In the genomic region with DNA sequence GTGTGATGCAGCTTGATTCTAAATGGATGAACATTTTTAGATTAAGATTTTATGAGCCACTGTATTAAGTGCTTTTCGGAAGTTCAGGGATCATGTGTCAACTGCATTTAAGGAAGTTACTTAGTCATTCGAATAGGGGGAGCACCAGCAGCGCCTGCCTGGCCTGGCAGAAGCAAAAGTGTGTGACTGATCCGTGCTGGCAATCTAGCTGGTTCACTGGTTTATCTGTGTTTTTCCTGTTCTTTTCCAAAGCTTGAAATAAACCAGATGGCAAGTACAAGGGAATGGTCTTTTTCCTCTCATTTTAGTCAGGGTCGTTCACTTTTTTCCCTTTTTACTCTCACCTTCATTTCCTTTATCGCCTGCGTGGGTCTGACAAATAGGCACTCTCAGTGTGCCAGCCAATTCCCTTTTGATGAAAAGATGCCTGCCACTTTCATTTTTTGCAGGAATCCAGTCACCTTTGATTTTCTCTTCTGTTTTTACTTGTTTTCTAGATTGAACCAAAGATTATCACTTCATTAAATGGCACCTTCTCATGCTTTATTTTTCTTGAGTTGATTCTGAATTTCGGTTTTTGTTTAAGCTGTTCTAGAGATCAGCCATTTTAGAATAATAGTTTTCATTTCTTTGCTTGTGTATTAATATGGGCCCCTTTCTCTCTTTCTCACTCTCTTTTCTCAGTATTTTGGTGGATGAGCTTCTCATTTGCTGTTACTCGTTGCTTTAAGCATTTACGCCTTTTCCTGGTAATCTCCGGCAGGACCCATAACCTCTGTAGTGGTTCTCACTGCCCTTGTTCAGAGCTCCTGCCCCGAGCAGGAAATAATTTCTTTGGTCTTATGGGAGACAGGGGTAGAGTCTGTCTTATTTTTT, we compare ENCODE assay signal across 1 cellular context.
A peak's percentile ranks its signal among the peaks of the same experiment; 100 is the strongest.
TF ChIP-seq lines count a peak whose summit lies in the region.

No MANE protein-coding gene starts in this region.

TF ChIP-seq in GM12878, 131 proteins besides CTCF, POLR2A, EP300 and RAD21 (continued from another document):
- TF ChIP-seq, protein P1, sequence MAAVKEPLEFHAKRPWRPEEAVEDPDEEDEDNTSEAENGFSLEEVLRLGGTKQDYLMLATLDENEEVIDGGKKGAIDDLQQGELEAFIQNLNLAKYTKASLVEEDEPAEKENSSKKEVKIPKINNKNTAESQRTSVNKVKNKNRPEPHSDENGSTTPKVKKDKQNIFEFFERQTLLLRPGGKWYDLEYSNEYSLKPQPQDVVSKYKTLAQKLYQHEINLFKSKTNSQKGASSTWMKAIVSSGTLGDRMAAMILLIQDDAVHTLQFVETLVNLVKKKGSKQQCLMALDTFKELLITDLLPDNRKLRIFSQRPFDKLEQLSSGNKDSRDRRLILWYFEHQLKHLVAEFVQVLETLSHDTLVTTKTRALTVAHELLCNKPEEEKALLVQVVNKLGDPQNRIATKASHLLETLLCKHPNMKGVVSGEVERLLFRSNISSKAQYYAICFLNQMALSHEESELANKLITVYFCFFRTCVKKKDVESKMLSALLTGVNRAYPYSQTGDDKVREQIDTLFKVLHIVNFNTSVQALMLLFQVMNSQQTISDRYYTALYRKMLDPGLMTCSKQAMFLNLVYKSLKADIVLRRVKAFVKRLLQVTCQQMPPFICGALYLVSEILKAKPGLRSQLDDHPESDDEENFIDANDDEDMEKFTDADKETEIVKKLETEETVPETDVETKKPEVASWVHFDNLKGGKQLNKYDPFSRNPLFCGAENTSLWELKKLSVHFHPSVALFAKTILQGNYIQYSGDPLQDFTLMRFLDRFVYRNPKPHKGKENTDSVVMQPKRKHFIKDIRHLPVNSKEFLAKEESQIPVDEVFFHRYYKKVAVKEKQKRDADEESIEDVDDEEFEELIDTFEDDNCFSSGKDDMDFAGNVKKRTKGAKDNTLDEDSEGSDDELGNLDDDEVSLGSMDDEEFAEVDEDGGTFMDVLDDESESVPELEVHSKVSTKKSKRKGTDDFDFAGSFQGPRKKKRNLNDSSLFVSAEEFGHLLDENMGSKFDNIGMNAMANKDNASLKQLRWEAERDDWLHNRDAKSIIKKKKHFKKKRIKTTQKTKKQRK (IDR thresholded peaks at IDR 0.05; ENCODE audit: low read depth, low read length): no peak
- TF ChIP-seq, protein P2, sequence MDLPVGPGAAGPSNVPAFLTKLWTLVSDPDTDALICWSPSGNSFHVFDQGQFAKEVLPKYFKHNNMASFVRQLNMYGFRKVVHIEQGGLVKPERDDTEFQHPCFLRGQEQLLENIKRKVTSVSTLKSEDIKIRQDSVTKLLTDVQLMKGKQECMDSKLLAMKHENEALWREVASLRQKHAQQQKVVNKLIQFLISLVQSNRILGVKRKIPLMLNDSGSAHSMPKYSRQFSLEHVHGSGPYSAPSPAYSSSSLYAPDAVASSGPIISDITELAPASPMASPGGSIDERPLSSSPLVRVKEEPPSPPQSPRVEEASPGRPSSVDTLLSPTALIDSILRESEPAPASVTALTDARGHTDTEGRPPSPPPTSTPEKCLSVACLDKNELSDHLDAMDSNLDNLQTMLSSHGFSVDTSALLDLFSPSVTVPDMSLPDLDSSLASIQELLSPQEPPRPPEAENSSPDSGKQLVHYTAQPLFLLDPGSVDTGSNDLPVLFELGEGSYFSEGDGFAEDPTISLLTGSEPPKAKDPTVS (IDR thresholded peaks at IDR 0.05; ENCODE audit: low read depth, low read length): no peak
- TF ChIP-seq, protein P3, sequence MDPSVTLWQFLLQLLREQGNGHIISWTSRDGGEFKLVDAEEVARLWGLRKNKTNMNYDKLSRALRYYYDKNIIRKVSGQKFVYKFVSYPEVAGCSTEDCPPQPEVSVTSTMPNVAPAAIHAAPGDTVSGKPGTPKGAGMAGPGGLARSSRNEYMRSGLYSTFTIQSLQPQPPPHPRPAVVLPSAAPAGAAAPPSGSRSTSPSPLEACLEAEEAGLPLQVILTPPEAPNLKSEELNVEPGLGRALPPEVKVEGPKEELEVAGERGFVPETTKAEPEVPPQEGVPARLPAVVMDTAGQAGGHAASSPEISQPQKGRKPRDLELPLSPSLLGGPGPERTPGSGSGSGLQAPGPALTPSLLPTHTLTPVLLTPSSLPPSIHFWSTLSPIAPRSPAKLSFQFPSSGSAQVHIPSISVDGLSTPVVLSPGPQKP (IDR thresholded peaks at IDR 0.05; ENCODE audit: low read depth, low read length): 0 out of 2 replicates have a peak, but pooled peaks have one; percentile 49
- TF ChIP-seq JUND (IDR thresholded peaks at IDR 0.05; ENCODE audit: low read depth, low read length) (no peak), ZBED1 (IDR thresholded peaks at IDR 0.05; ENCODE audit: borderline replicate concordance) (no peak), GABPA (IDR thresholded peaks at IDR 0.05; ENCODE audit: low read depth) (no peak), CBFB (IDR thresholded peaks at IDR 0.05; ENCODE audit: low read depth) (no peak), NR2C1 (IDR thresholded peaks at IDR 0.05) (no peak), ASH2L (IDR thresholded peaks at IDR 0.05; ENCODE audit: borderline replicate concordance, low read depth) (no peak), FOXK2 (IDR thresholded peaks at IDR 0.05) (no peak), RBBP5 (conservative IDR thresholded peaks at IDR 0.05) (no peak)
